Comparison of ENCODE assay signal across 13 cellular contexts in genomic region chrX:17706676-17707075, GRCh38. TPM values are rescaled to one million over a fixed set of nuclear protein-coding genes. Genes with fewer than 3 reads are reported as not detected.
DNase-seq lines count a peak whose midpoint lies in the region; ATAC-seq and TF ChIP-seq lines count a peak whose summit lies in the region.
"Had no signal": no experiment of that assay in that cellular context is flagged by ENCODE, and none has a peak within 500 bp of the region (broad histone marks: within the 10 kb centered on the region; RNA-seq: fewer than 3 reads in every experiment).

No MANE protein-coding gene starts in this region.

- H2AFZ ChIP-seq in trophoblast cell (ENCODE audit: insufficient read depth, low read length, poor library complexity): no peak overlapping the region

- H3K27me3 ChIP-seq in trophoblast cell (ENCODE audit: insufficient read depth, low read length): no peaks in the 10 kb centered on the region
- no peaks in the 10 kb centered on the region for H3K27me3 ChIP-seq in aorta (ENCODE audit: control insufficient read depth in 1 of 2, insufficient read depth in 2 of 2, low read length in 1 of 2)
- H3K27me3 ChIP-seq: sigmoid colon had no signal

- no peak overlapping the region for H3K14ac ChIP-seq in trophoblast cell (ENCODE audit: low read length)

- no peak for TF ChIP-seq CTCF in fibroblast of pulmonary artery (IDR thresholded peaks at IDR 0.05; ENCODE audit: low read length, missing control alignments)
- no peak for TF ChIP-seq CTCF in GM13977 (IDR thresholded peaks at IDR 0.05; ENCODE audit: extremely low read depth, insufficient read depth, missing control alignments)

- H2AK5ac ChIP-seq in trophoblast cell (ENCODE audit: low read length): no peak overlapping the region

- in situ Hi-C loops in GM13977 (cut with MboI; ENCODE audit: low pct_unique_long_range_greater_than_20kb, low sequenced_read_pairs, unreplicated experiment): no loop called here

- no peak overlapping the region for H3K23ac ChIP-seq in trophoblast cell (ENCODE audit: low read length)

- H3K4me3 Mint-ChIP-seq in activated CD4-positive, alpha-beta memory T cell treated with anti-CD3 and anti-CD28 coated beads, Interleukin-2, amount 10 ng/mL, durations not matched to agents 7 days and 5 days: no peak overlapping the region
- H3K4me3 Mint-ChIP-seq: nephron progenitor cell; stimulated activated naive CD8-positive, alpha-beta T cell treated with anti-CD3 and anti-CD28 coated beads, Interleukin-15, Interleukin-2, amounts not matched to agents 100 ng/mL and 50 ng/mL, for 24 hours had no signal

- H3K79me1 ChIP-seq in trophoblast cell (ENCODE audit: low read length): no peaks in the 10 kb centered on the region

- H4K12ac ChIP-seq in trophoblast cell (ENCODE audit: low read depth, low read length): no peak overlapping the region

- H3K9me3 Mint-ChIP-seq in activated CD4-positive, alpha-beta memory T cell treated with anti-CD3 and anti-CD28 coated beads, Interleukin-2, amount 10 ng/mL, durations not matched to agents 7 days and 5 days: no peaks in the 10 kb centered on the region
- H3K9me3 Mint-ChIP-seq: nephron progenitor cell; stimulated activated naive CD8-positive, alpha-beta T cell treated with anti-CD3 and anti-CD28 coated beads, Interleukin-15, Interleukin-2, amounts not matched to agents 100 ng/mL and 50 ng/mL, for 24 hours had no signal

- H3K9me3 ChIP-seq in trophoblast cell (ENCODE audit: insufficient read depth, low read depth, low read length) (no peaks in the 10 kb centered on the region), aorta (ENCODE audit: control insufficient read depth, low read length) (no peaks in the 10 kb centered on the region)
- H3K9me3 ChIP-seq: sigmoid colon had no signal

- no peaks in the 10 kb centered on the region for H3K27me3 Mint-ChIP-seq in activated CD4-positive, alpha-beta memory T cell treated with anti-CD3 and anti-CD28 coated beads, Interleukin-2, amount 10 ng/mL, durations not matched to agents 7 days and 5 days

- no peak overlapping the region for H3K9ac ChIP-seq in trophoblast cell (ENCODE audit: low read length)

- no peak overlapping the region for H2BK5ac ChIP-seq in trophoblast cell (ENCODE audit: low read depth, low read length, poor library complexity)

- H3K27ac ChIP-seq in trophoblast cell (ENCODE audit: low read depth, low read length) (no peak overlapping the region), aorta (ENCODE audit: low read depth in 1 of 2, low read length in 2 of 2) (peak overlapping the region in 1 of 2 donors; percentile 11)
- H3K27ac ChIP-seq: dorsolateral prefrontal cortex had no signal

- H3K4me3 ChIP-seq in fibroblast of pulmonary artery (replicated peaks; ENCODE audit: low read depth, low read length) (no peak overlapping the region), trophoblast cell (ENCODE audit: low read depth, low read length) (no peak overlapping the region), aorta (ENCODE audit: low read length in 2 of 2) (no peak overlapping the region)
- H3K4me3 ChIP-seq: dorsolateral prefrontal cortex, sigmoid colon had no signal

- H3K79me2 ChIP-seq in trophoblast cell (ENCODE audit: control insufficient read depth, insufficient read depth, low read length, poor library complexity): no peaks in the 10 kb centered on the region

- no peak overlapping the region for H3K18ac ChIP-seq in trophoblast cell (ENCODE audit: low read length)

- no peak overlapping the region for H3K4me2 ChIP-seq in trophoblast cell (ENCODE audit: low read length)

- no peak overlapping the region for H4K8ac ChIP-seq in trophoblast cell (ENCODE audit: low read depth, low read length)

- H3K36me3 ChIP-seq in trophoblast cell (ENCODE audit: control insufficient read depth in 1 of 2, insufficient read depth in 2 of 2, low read length in 2 of 2) (no peaks in the 10 kb centered on the region), aorta (ENCODE audit: control insufficient read depth in 1 of 2, insufficient read depth in 2 of 2, low read length in 1 of 2) (no peaks in the 10 kb centered on the region)
- H3K36me3 ChIP-seq: sigmoid colon had no signal

- DNase-seq in EL (peak; percentile 82), RPMI7951 (ENCODE audit: low read depth) (peak; percentile 29), fibroblast of pulmonary artery (ENCODE audit: low read depth) (peak; percentile 55), trophoblast cell (peak; percentile 71 to 78), aorta (no peak), MV-4-11 (lab: John Stamatoyannopoulos, UW) (no peak), GM13977 (ENCODE audit: low spot score) (no peak)
- DNase-seq in activated CD4-positive, alpha-beta memory T cell treated with anti-CD3 and anti-CD28 coated beads, Interleukin-2, amount 10 ng/mL, durations not matched to agents 7 days and 5 days: no peak
- DNase-seq: dorsolateral prefrontal cortex, KG1, nephron progenitor cell, sigmoid colon had no signal

- no peak for ATAC-seq in aorta (ENCODE audit: low FRiP score)

- H3K4me1 ChIP-seq in trophoblast cell (ENCODE audit: control insufficient read depth in 1 of 2, insufficient read depth in 2 of 2, low read length in 2 of 2): peaks cover 0 to 3% of the 10 kb centered on the region in 2 experiments
- no peaks in the 10 kb centered on the region for H3K4me1 ChIP-seq in aorta (ENCODE audit: control insufficient read depth in 1 of 2, insufficient read depth in 2 of 2, low read length in 2 of 2)
- H3K4me1 ChIP-seq: sigmoid colon had no signal

- CTCF ChIA-PET in activated CD4-positive, alpha-beta memory T cell treated with anti-CD3 and anti-CD28 coated beads, Interleukin-2, amount 10 ng/mL, durations not matched to agents 7 days and 5 days (lab: Charles Lee): no interaction called here

- no peak overlapping the region for H4K91ac ChIP-seq in trophoblast cell (ENCODE audit: low read depth, low read length)

- no peak overlapping the region for H3K27ac Mint-ChIP-seq in activated CD4-positive, alpha-beta memory T cell treated with anti-CD3 and anti-CD28 coated beads, Interleukin-2, amount 10 ng/mL, durations not matched to agents 7 days and 5 days
- H3K27ac Mint-ChIP-seq: nephron progenitor cell; stimulated activated naive CD8-positive, alpha-beta T cell treated with anti-CD3 and anti-CD28 coated beads, Interleukin-15, Interleukin-2, amounts not matched to agents 100 ng/mL and 50 ng/mL, for 24 hours had no signal

- no peaks in the 10 kb centered on the region for H3K4me1 Mint-ChIP-seq in activated CD4-positive, alpha-beta memory T cell treated with anti-CD3 and anti-CD28 coated beads, Interleukin-2, amount 10 ng/mL, durations not matched to agents 7 days and 5 days
- H3K4me1 Mint-ChIP-seq: nephron progenitor cell had no signal

- intact Hi-C loops in aorta (cut with DNase I): no loop called here

- H2BK12ac ChIP-seq in trophoblast cell (ENCODE audit: low read length): no peak overlapping the region

- no peaks in the 10 kb centered on the region for H3K36me3 Mint-ChIP-seq in activated CD4-positive, alpha-beta memory T cell treated with anti-CD3 and anti-CD28 coated beads, Interleukin-2, amount 10 ng/mL, durations not matched to agents 7 days and 5 days (ENCODE audit: low read depth)

- H2BK120ac ChIP-seq in trophoblast cell (ENCODE audit: insufficient read depth, low read length, poor library complexity): no peak overlapping the region

- WGBS in trophoblast cell (ENCODE audit: extremely low coverage, insufficient coverage, insufficient read length): no CpG with 5 or more reads among the region's 4 CpGs
- WGBS in aorta, 2 donors: 84 to 89% methylated on average over 4 of the region's 4 CpGs

- no peak overlapping the region for H3K4ac ChIP-seq in trophoblast cell (ENCODE audit: low read depth, low read length)

- POLR2A ChIA-PET in activated CD4-positive, alpha-beta memory T cell treated with anti-CD3 and anti-CD28 coated beads, Interleukin-2, amount 10 ng/mL, durations not matched to agents 7 days and 5 days (lab: Charles Lee): no interaction called here

RNA-seq across cellular contexts. Expression of gene SCML1, which starts 30.6 kb away (rescaled TPM):
- total RNA-seq in RPMI7951 (2014; rRNA removed; shearing (Covaris generic)): 19.9 and 30.0 TPM in 2 replicates
- polyA plus RNA-seq in trophoblast cell (2013): 5.3 and 5.6 TPM in 2 replicates
- 10 to 100 TPM; 13.0 to 16.0 TPM for total RNA-seq in aorta
- polyA plus RNA-seq in aorta: 10 to 100 TPM in 1 of 2 donors, 1 to 10 TPM in 1; 5.3 to 14.1 TPM
- under 1 TPM; 0.50 TPM for total RNA-seq in activated CD4-positive, alpha-beta memory T cell treated with anti-CD3 and anti-CD28 coated beads, Interleukin-2, amount 10 ng/mL, durations not matched to agents 7 days and 5 days

Comparison
In these comparisons a context has a peak if more than half of its experiments do, and no peak if none do; other contexts are left out.
1. DNase-seq: peak in EL (single experiment), RPMI7951 (single experiment), fibroblast of pulmonary artery (single experiment) and trophoblast cell (2 of 2); none in aorta (0 of 2), MV-4-11 (single experiment), GM13977 (single experiment) and activated CD4-positive, alpha-beta memory T cell treated with anti-CD3 and anti-CD28 coated beads, Interleukin-2, amount 10 ng/mL, durations not matched to agents 7 days and 5 days (single experiment).
2. RNA of gene SCML1, which starts 30.6 kb away (total RNA-seq): 19.9 to 30.0 TPM in RPMI7951 and 13.0 to 16.0 TPM in aorta; 0.50 TPM in activated CD4-positive, alpha-beta memory T cell treated with anti-CD3 and anti-CD28 coated beads, Interleukin-2, amount 10 ng/mL, durations not matched to agents 7 days and 5 days; every median in the first group is over 4 times any median in the second.